Comparison of ENCODE assay signal across 7 cellular contexts in the genomic region with DNA sequence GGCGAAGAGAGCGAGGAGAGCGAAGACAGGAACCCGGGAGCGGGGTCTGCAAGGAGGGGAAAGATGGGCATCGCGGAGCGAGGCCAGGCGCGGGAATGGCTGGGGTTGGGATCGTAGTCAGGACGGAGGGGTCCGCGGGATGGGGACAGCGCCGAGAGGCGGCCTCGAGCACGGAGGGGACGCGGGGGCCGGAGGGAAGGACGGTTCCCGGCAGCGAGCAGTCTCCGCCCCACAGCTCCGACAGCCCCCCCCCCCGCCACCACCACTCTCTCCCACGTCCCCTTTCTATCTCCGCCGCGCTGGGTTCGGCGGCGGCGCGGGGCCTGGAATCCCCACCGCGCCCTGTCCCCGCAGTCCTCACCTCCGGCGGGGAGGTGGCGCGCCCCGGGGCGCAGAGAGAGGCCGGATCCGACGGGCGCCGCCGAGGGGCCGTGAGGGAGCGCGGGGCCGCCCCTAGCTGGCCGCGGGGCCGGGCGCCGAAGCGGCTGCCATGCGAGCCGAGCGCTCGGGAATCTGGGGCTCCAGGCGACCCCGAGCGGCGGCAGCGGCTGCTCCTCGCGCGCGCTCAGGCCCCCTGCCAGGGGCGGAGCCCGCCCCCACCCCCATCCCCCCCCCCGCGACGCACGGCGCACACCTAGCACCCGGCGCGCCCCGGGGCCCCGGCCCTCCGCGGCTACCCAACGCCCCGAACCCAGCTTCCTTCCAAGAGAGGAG. TPM values are rescaled to one million over a fixed set of nuclear protein-coding genes. Genes with fewer than 3 reads are reported as not detected.
A peak's percentile ranks its signal among the peaks of the same experiment; 100 is the strongest.
DNase-seq lines count a peak whose midpoint lies in the region; ATAC-seq and TF ChIP-seq lines count a peak whose summit lies in the region.

A gene with protein sequence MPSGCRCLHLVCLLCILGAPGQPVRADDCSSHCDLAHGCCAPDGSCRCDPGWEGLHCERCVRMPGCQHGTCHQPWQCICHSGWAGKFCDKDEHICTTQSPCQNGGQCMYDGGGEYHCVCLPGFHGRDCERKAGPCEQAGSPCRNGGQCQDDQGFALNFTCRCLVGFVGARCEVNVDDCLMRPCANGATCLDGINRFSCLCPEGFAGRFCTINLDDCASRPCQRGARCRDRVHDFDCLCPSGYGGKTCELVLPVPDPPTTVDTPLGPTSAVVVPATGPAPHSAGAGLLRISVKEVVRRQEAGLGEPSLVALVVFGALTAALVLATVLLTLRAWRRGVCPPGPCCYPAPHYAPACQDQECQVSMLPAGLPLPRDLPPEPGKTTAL (minus strand): TSS at position 515 of the 714 bp plus-strand sequence. CDS start 723 bp downstream, outside the sequence.

- H3K36me3 Mint-ChIP-seq in activated T-helper 2 cell treated with anti-CD3 and anti-CD28 coated beads, Interferon-gamma antibody, Interleukin-2, Interleukin-4, amounts not matched to agents 10 μg/mL and 5 μg/mL and 100 μg/mL, durations not matched to agents 14 hours and 24 hours and 36 hours (ENCODE audit: low read depth) = peaks cover 16% of the 10 kb centered on the region
- peaks cover 5% of the 10 kb centered on the region for H3K36me3 Mint-ChIP-seq in progenitor cell of endocrine pancreas (ENCODE audit: insufficient read depth)

- H3K9me3 Mint-ChIP-seq in activated T-helper 2 cell treated with anti-CD3 and anti-CD28 coated beads, Interferon-gamma antibody, Interleukin-2, Interleukin-4, amounts not matched to agents 10 μg/mL and 5 μg/mL and 100 μg/mL, durations not matched to agents 14 hours and 24 hours and 36 hours = no peaks in the 10 kb centered on the region
- H3K9me3 Mint-ChIP-seq in progenitor cell of endocrine pancreas (ENCODE audit: low read depth) = no peaks in the 10 kb centered on the region

- ATAC-seq in GM18502 (IDR thresholded peaks at IDR 0.05; ENCODE audit: poor library complexity, unreplicated experiment) = peak; percentile 28
- ATAC-seq in GM21576 (IDR thresholded peaks at IDR 0.05; ENCODE audit: unreplicated experiment) = no peak

- peaks cover 24% of the 10 kb centered on the region for H3K27me3 Mint-ChIP-seq in activated T-helper 2 cell treated with anti-CD3 and anti-CD28 coated beads, Interferon-gamma antibody, Interleukin-2, Interleukin-4, amounts not matched to agents 10 μg/mL and 5 μg/mL and 100 μg/mL, durations not matched to agents 14 hours and 24 hours and 36 hours (ENCODE audit: low read depth)
- peaks cover 37% of the 10 kb centered on the region for H3K27me3 Mint-ChIP-seq in progenitor cell of endocrine pancreas

- peaks cover 7% of the 10 kb centered on the region for H3K4me1 Mint-ChIP-seq in activated T-helper 2 cell treated with anti-CD3 and anti-CD28 coated beads, Interferon-gamma antibody, Interleukin-2, Interleukin-4, amounts not matched to agents 10 μg/mL and 5 μg/mL and 100 μg/mL, durations not matched to agents 14 hours and 24 hours and 36 hours (ENCODE audit: low read depth)
- H3K4me1 Mint-ChIP-seq in progenitor cell of endocrine pancreas (ENCODE audit: low read depth) = peaks cover 5% of the 10 kb centered on the region

- peak; percentile 69 for DNase-seq in NCI-H146 (lab: John Stamatoyannopoulos, UW)
- DNase-seq in activated T-helper 2 cell treated with anti-CD3 and anti-CD28 coated beads, Interferon-gamma antibody, Interleukin-2, Interleukin-4, amounts not matched to agents 10 μg/mL and 5 μg/mL and 100 μg/mL, durations not matched to agents 14 hours and 24 hours and 36 hours (ENCODE audit: low spot score) = no peak
- DNase-seq in germinal center (ENCODE audit: low spot score) = peak; percentile 65
- no peak for DNase-seq in progenitor cell of endocrine pancreas (ENCODE audit: low spot score, unreplicated experiment)
- DNase-seq in DMS153 (lab: John Stamatoyannopoulos, UW) = no peak

- intact Hi-C loops in activated T-helper 2 cell treated with anti-CD3 and anti-CD28 coated beads, Interferon-gamma antibody, Interleukin-2, Interleukin-4, amounts not matched to agents 10 μg/mL and 5 μg/mL and 100 μg/mL, durations not matched to agents 14 hours and 24 hours and 36 hours (cut with micrococcal nuclease) = loop anchor here (1.0 kb wide), 1 partner anchor 25 kb away; no protein-coding TSS in a partner anchor

- peak within 1 kb of the TSS; percentile 8 for H3K27ac Mint-ChIP-seq in activated T-helper 2 cell treated with anti-CD3 and anti-CD28 coated beads, Interferon-gamma antibody, Interleukin-2, Interleukin-4, amounts not matched to agents 10 μg/mL and 5 μg/mL and 100 μg/mL, durations not matched to agents 14 hours and 24 hours and 36 hours
- H3K27ac Mint-ChIP-seq in progenitor cell of endocrine pancreas = peak within 1 kb of the TSS; percentile 30

- peak within 1 kb of the TSS; percentile 83 for H3K4me3 Mint-ChIP-seq in activated T-helper 2 cell treated with anti-CD3 and anti-CD28 coated beads, Interferon-gamma antibody, Interleukin-2, Interleukin-4, amounts not matched to agents 10 μg/mL and 5 μg/mL and 100 μg/mL, durations not matched to agents 14 hours and 24 hours and 36 hours (ENCODE audit: low read depth)
- peak within 1 kb of the TSS; percentile 79 for H3K4me3 Mint-ChIP-seq in progenitor cell of endocrine pancreas (ENCODE audit: low read depth)

- no peak for TF ChIP-seq CTCF in progenitor cell of endocrine pancreas (IDR thresholded peaks at IDR 0.05; ENCODE audit: unreplicated experiment)

RNA-seq across cellular contexts. Expression of the gene that starts here (rescaled TPM):
- total RNA-seq in activated T-helper 2 cell treated with anti-CD3 and anti-CD28 coated beads, Interferon-gamma antibody, Interleukin-2, Interleukin-4, amounts not matched to agents 10 μg/mL and 5 μg/mL and 100 μg/mL, durations not matched to agents 14 hours and 24 hours and 36 hours = 2.1 and 2.5 TPM in 2 replicates
- total RNA-seq in progenitor cell of endocrine pancreas = 0.60 and 0.73 TPM in 2 replicates

Comparison
In these comparisons a context has a peak if more than half of its experiments do, and no peak if none do; other contexts are left out.
1. DNase-seq: peak in NCI-H146 (single experiment) and germinal center (single experiment); none in activated T-helper 2 cell treated with anti-CD3 and anti-CD28 coated beads, Interferon-gamma antibody, Interleukin-2, Interleukin-4, amounts not matched to agents 10 μg/mL and 5 μg/mL and 100 μg/mL, durations not matched to agents 14 hours and 24 hours and 36 hours (single experiment), progenitor cell of endocrine pancreas (single experiment) and DMS153 (single experiment).